In genomic region chr21:43658769-43659135, GRCh38 we compare ENCODE assay signal across 9 cellular contexts. TPM values are rescaled to one million over a fixed set of nuclear protein-coding genes. Genes with fewer than 3 reads are reported as not detected.
DNase-seq lines count a peak whose midpoint lies in the region; ATAC-seq, FAIRE-seq and TF ChIP-seq lines count a peak whose summit lies in the region.
"Had no signal": no experiment of that assay in that cellular context is flagged by ENCODE, and none has a peak within 500 bp of the region (broad histone marks: within the 10 kb centered on the region; RNA-seq: fewer than 3 reads in every experiment).

No MANE protein-coding gene starts in this region.

- H3K27me3 ChIP-seq in RWPE2 (ENCODE audit: insufficient read depth, poor library complexity, severe bottlenecking) = no peaks in the 10 kb centered on the region
- H3K27me3 ChIP-seq in pancreas = no peaks in the 10 kb centered on the region

- no peak for ATAC-seq in RWPE2 (ENCODE audit: low read depth)
- ATAC-seq in esophagus mucosa = peak; percentile 16
- ATAC-seq in pancreas = peak in 1 of 4 donors; percentile 2
- ATAC-seq in HG03565 (IDR thresholded peaks at IDR 0.05; ENCODE audit: unreplicated experiment) = no peak
- no peak for ATAC-seq in HG03196 (IDR thresholded peaks at IDR 0.05; ENCODE audit: unreplicated experiment)
- no peak for ATAC-seq in GM19351 (IDR thresholded peaks at IDR 0.05; ENCODE audit: unreplicated experiment)
- no peak for ATAC-seq in GM19467 (IDR thresholded peaks at IDR 0.05; ENCODE audit: unreplicated experiment)

- H3K9me3 ChIP-seq in RWPE2 (ENCODE audit: severe bottlenecking) = no peaks in the 10 kb centered on the region
- H3K9me3 ChIP-seq in pancreas = no peaks in the 10 kb centered on the region

- intact Hi-C loops in pancreas (cut with DNase I) = no loop called here

- peak; percentile 71 for DNase-seq in D721Med (ENCODE audit: insufficient read length, low spot score)
- DNase-seq in RWPE2 (ENCODE audit: low spot score) = no peak
- peak in 4 of 6 donors; percentile 25 to 74 (median 61) for DNase-seq in pancreas

- peaks cover 30% of the 10 kb centered on the region for H3K36me3 ChIP-seq in RWPE2 (ENCODE audit: low read depth)
- H3K36me3 ChIP-seq in pancreas = peaks cover 0 to 6% (median 0%) of the 10 kb centered on the region in 3 donors

- TF ChIP-seq CTCF in D721Med (IDR thresholded peaks at IDR 0.05; ENCODE audit: insufficient read depth, missing control alignments) (no peak), RWPE2 (IDR thresholded peaks at IDR 0.05; ENCODE audit: poor library complexity, severe bottlenecking) (no peak), pancreas (IDR thresholded peaks at IDR 0.05) (no peak)

- FAIRE-seq in D721Med (lab: Jason Lieb, UNC) (no peak), pancreas (lab: Jason Lieb, UNC) (no peak)
- FAIRE-seq: GM19239 had no signal

- 83 to 85% methylated on average over 23 of the region's 23 CpGs for WGBS in pancreas, 2 donors

- H3K4me3 ChIP-seq in RWPE2 (ENCODE audit: severe bottlenecking) (peak overlapping the region; percentile 93), pancreas (peak overlapping the region in 3 of 4 donors; percentile 71 to 100 (median 91))

- H3K27ac ChIP-seq in RWPE2 (ENCODE audit: poor library complexity, severe bottlenecking) (peak overlapping the region; percentile 62), pancreas (peak overlapping the region; percentile 71 to 82 (median 79))

- peaks cover 22% of the 10 kb centered on the region for H3K4me1 ChIP-seq in RWPE2 (ENCODE audit: insufficient read depth, poor library complexity, severe bottlenecking)
- peaks cover 0 to 15% (median 0%) of the 10 kb centered on the region in 3 donors for H3K4me1 ChIP-seq in pancreas

RNA-seq across cellular contexts. Expression of gene HSF2BP, which starts 0.5 kb away (rescaled TPM):
- total RNA-seq in esophagus mucosa = 0.92 TPM
- under 1 TPM; 0.14 to 0.32 (median 0.24) TPM for total RNA-seq in pancreas
- polyA plus RNA-seq in pancreas = under 1 TPM; 0.11 to 0.14 TPM

RNA-seq across cellular contexts. Expression of gene RRP1B, which starts 0.6 kb away (rescaled TPM):
- total RNA-seq in esophagus mucosa = 15.4 TPM
- total RNA-seq in pancreas = 10 to 100 TPM in 3 of 6 donors, 1 to 10 TPM in 3; 7.2 to 13.3 (median 9.7) TPM
- 1 to 10 TPM; 4.4 to 5.4 TPM for polyA plus RNA-seq in pancreas
